In the genomic region with DNA sequence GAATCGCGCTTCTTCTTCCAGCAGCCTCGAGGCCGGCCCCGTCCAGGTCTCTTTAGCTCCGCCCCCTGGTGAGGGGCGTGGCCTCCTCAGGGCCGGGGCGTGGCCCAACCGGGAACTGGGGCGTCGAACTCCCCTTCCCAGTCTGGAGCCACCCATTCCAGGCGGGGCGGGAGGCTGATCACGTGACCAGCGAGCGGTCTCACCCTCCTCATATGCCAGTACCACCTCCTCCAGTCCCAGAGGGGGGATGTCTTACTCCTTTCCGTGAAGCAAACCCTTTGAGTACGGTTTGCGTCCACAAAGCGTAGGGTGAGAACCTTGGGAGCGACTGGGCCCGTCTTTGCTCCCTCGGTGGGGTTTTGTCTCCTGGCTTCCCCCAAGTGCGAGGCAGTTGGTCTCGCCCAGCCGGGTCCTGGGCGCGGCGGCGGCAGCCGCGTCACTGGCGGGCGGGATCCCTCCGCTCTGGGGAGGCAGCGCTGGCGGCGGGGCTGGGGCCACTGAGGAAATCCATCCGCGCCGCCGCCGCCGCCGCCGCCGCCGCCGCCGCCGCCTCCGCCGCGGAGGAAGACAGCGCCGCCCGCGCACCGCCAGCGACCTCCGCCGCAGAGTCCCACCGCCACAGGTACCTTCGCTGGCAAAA, we compare ENCODE assay signal across 8 cellular contexts. TPM values are rescaled to one million over a fixed set of nuclear protein-coding genes. Genes with fewer than 3 reads are reported as not detected.
DNase-seq lines count a peak whose midpoint lies in the region; ATAC-seq and TF ChIP-seq lines count a peak whose summit lies in the region.

A gene (plus strand): TSS at position 439 of the 640 bp plus-strand sequence. CDS start 2,526 bp downstream, outside the sequence.

- H3K9me3 Mint-ChIP-seq in CD8-positive, alpha-beta T cell = no peaks in the 10 kb centered on the region

- H3K36me3 Mint-ChIP-seq in CD8-positive, alpha-beta T cell = peaks cover 22% of the 10 kb centered on the region

- intact Hi-C loops in CD8-positive, alpha-beta T cell (cut with DNase I, micrococcal nuclease) = loop anchor here (1.0 to 5.0 kb wide), 12 partner anchors 17 to 571 kb away; a partner anchor contains a TSS

- POLR2A ChIA-PET in CD8-positive, alpha-beta T cell (lab: Charles Lee) = interaction anchor here (0.5 to 1.8 kb wide), 10 partner anchors 8 to 542 kb away, joined by 3 to 6 read pairs (median 4); a partner anchor contains a TSS

- peak within 1 kb of the TSS; percentile 93 for H3K27ac Mint-ChIP-seq in CD8-positive, alpha-beta T cell

- peaks cover 23% of the 10 kb centered on the region for H3K4me1 Mint-ChIP-seq in CD8-positive, alpha-beta T cell (ENCODE audit: low read depth)

- H3K4me3 ChIP-seq in CD8-positive, alpha-beta T cell (ENCODE audit: low read depth, low read length) = peak within 1 kb of the TSS; percentile 89

- TF ChIP-seq CTCF in CD8-positive, alpha-beta T cell (IDR thresholded peaks at IDR 0.05) = no peak

- H3K27ac ChIP-seq in CD8-positive, alpha-beta T cell (ENCODE audit: low read depth, low read length) = peak within 1 kb of the TSS; percentile 80

- peak; percentile 90 to 98 (median 96) for DNase-seq in CD8-positive, alpha-beta T cell
- DNase-seq in HS-5 (ENCODE audit: low read depth) (peak; percentile 93), lung microvascular endothelial cell (ENCODE audit: low read depth in 2 of 2) (peak; percentile 99)
- DNase-seq in NK-92 treated with Interleukin-12 subunit alpha and Interleukin-12 subunit beta, amount 100 ng/mL, for 24 hours (lab: John Stamatoyannopoulos, UW) = peak; percentile 99
- peak; percentile 100 for DNase-seq in activated CD8-positive, alpha-beta memory T cell treated with anti-CD3 and anti-CD28 coated beads for 24 hours
- DNase-seq in effector CD8-positive, alpha-beta T cell (lab: John Stamatoyannopoulos, UW) = peak; percentile 97
- peak; percentile 97 to 99 (median 98) for DNase-seq in stimulated activated CD4-positive, alpha-beta T cell treated with anti-CD3 and anti-CD28 coated beads, TNF-alpha, amount 100 ng/mL, for 48 hours (ENCODE audit: low read depth in 3 of 3)

- no peaks in the 10 kb centered on the region for H3K9me3 ChIP-seq in CD8-positive, alpha-beta T cell (ENCODE audit: low read length)

- CTCF ChIA-PET in CD8-positive, alpha-beta T cell (lab: Charles Lee) = interaction anchor here (0.6 to 1.3 kb wide), 2 partner anchors 18 to 114 kb away, joined by 3 read pairs; no protein-coding TSS in a partner anchor

- H3K27me3 ChIP-seq in CD8-positive, alpha-beta T cell (ENCODE audit: insufficient read depth, low read length) = no peaks in the 10 kb centered on the region

- ATAC-seq in CD8-positive, alpha-beta T cell = peak; percentile 53
- ATAC-seq in GM19468 (IDR thresholded peaks at IDR 0.05; ENCODE audit: extremely low read depth, unreplicated experiment) = peak; percentile 41

- peak within 1 kb of the TSS; percentile 91 for H3K4me3 Mint-ChIP-seq in CD8-positive, alpha-beta T cell

- peaks cover 17% of the 10 kb centered on the region for H3K36me3 ChIP-seq in CD8-positive, alpha-beta T cell (ENCODE audit: insufficient read depth, low read length)

- peaks cover 13% of the 10 kb centered on the region for H3K4me1 ChIP-seq in CD8-positive, alpha-beta T cell (ENCODE audit: insufficient read depth, low read length)

- H3K27me3 Mint-ChIP-seq in CD8-positive, alpha-beta T cell (ENCODE audit: low read depth) = no peaks in the 10 kb centered on the region

RNA-seq across cellular contexts. Expression of the gene that starts here (rescaled TPM):
- 10 to 100 TPM; 69.4 to 69.6 TPM for total RNA-seq in CD8-positive, alpha-beta T cell
- total RNA-seq in lung microvascular endothelial cell = 72.1 and 76.4 TPM in 2 replicates

Comparison
In these comparisons a context has a peak if more than half of its experiments do, and no peak if none do; other contexts are left out.
1. Peak in every context shown above with its lines: DNase-seq, ATAC-seq, H3K4me3 ChIP-seq and H3K27ac ChIP-seq.